8 cellular contexts compared by ENCODE assay signal in genomic region chr6:2940010-2940850, GRCh38. TPM values are rescaled to one million over a fixed set of nuclear protein-coding genes. Genes with fewer than 3 reads are reported as not detected.
DNase-seq lines count a peak whose midpoint lies in the region; ATAC-seq and TF ChIP-seq lines count a peak whose summit lies in the region.

No MANE protein-coding gene starts in this region.

- H3K4me1 Mint-ChIP-seq in stimulated activated effector memory CD8-positive, alpha-beta T cell treated with anti-CD3 and anti-CD28 coated beads, Interleukin-12 subunit alpha, Interleukin-12 subunit beta, amount 100 ng/mL, for 72 hours = peaks cover 61% of the 10 kb centered on the region
- peaks cover 11% of the 10 kb centered on the region for H3K4me1 Mint-ChIP-seq in endothelial cell (ENCODE audit: unreplicated experiment)

- peak overlapping the region in 1 of 2 donors; percentile 4 for H3K4me3 ChIP-seq in right atrium auricular region

- peak; percentile 79 for ATAC-seq in GM19395 (IDR thresholded peaks at IDR 0.05; ENCODE audit: unreplicated experiment)
- ATAC-seq in HG03159 (IDR thresholded peaks at IDR 0.05; ENCODE audit: unreplicated experiment) = peak; percentile 78
- ATAC-seq in stimulated activated effector memory CD8-positive, alpha-beta T cell treated with anti-CD3 and anti-CD28 coated beads, Interleukin-12 subunit alpha, Interleukin-12 subunit beta, amount 100 ng/mL, for 72 hours = peak; percentile 96

- H3K4me1 ChIP-seq in right atrium auricular region = peaks cover 0 to 40% of the 10 kb centered on the region in 2 donors

- no peaks in the 10 kb centered on the region for H3K36me3 ChIP-seq in right atrium auricular region

- peak overlapping the region; percentile 39 to 82 for H3K27ac ChIP-seq in right atrium auricular region

- peak overlapping the region; percentile 86 for H3K27ac Mint-ChIP-seq in stimulated activated effector memory CD8-positive, alpha-beta T cell treated with anti-CD3 and anti-CD28 coated beads, Interleukin-12 subunit alpha, Interleukin-12 subunit beta, amount 100 ng/mL, for 72 hours
- H3K27ac Mint-ChIP-seq in endothelial cell (ENCODE audit: unreplicated experiment) = no peak overlapping the region

- peaks cover 5% of the 10 kb centered on the region for H3K27me3 Mint-ChIP-seq in endothelial cell (ENCODE audit: unreplicated experiment)

- H3K36me3 Mint-ChIP-seq in stimulated activated effector memory CD8-positive, alpha-beta T cell treated with anti-CD3 and anti-CD28 coated beads, Interleukin-12 subunit alpha, Interleukin-12 subunit beta, amount 100 ng/mL, for 72 hours = peaks cover 33% of the 10 kb centered on the region
- no peaks in the 10 kb centered on the region for H3K36me3 Mint-ChIP-seq in endothelial cell (ENCODE audit: low read depth, unreplicated experiment)

- H3K4me3 Mint-ChIP-seq in stimulated activated effector memory CD8-positive, alpha-beta T cell treated with anti-CD3 and anti-CD28 coated beads, Interleukin-12 subunit alpha, Interleukin-12 subunit beta, amount 100 ng/mL, for 72 hours = peak overlapping the region; percentile 7
- H3K4me3 Mint-ChIP-seq in endothelial cell (ENCODE audit: unreplicated experiment) = no peak overlapping the region

- no peaks in the 10 kb centered on the region for H3K27me3 ChIP-seq in right atrium auricular region

- no peaks in the 10 kb centered on the region for H3K9me3 Mint-ChIP-seq in stimulated activated effector memory CD8-positive, alpha-beta T cell treated with anti-CD3 and anti-CD28 coated beads, Interleukin-12 subunit alpha, Interleukin-12 subunit beta, amount 100 ng/mL, for 72 hours
- no peaks in the 10 kb centered on the region for H3K9me3 Mint-ChIP-seq in endothelial cell (ENCODE audit: unreplicated experiment)

- no peaks in the 10 kb centered on the region for H3K9me3 ChIP-seq in right atrium auricular region

- TF ChIP-seq CTCF in right atrium auricular region (IDR thresholded peaks at IDR 0.05) (no peak), endothelial cell (IDR thresholded peaks at IDR 0.05; ENCODE audit: unreplicated experiment) (no peak)

- DNase-seq in activated CD4-positive, alpha-beta T cell treated with anti-CD3 and anti-CD28 coated beads for 4 hours = peak; percentile 71 to 72
- peak; percentile 53 for DNase-seq in right atrium auricular region (ENCODE audit: low spot score)
- peak; percentile 56 to 94 for DNase-seq in stimulated activated effector memory CD8-positive, alpha-beta T cell treated with anti-CD3 and anti-CD28 coated beads, Interleukin-12 subunit alpha, Interleukin-12 subunit beta, amount 100 ng/mL, for 72 hours (ENCODE audit: low spot score in 2 of 2)
- no peak for DNase-seq in hypothalamus (lab: John Stamatoyannopoulos, UW)
- no peak for DNase-seq in NCI-H345 treated with DMSO at 0.1 percent for 48 hours (lab: John Stamatoyannopoulos, UW; ENCODE audit: unreplicated experiment)
- DNase-seq in endothelial cell (ENCODE audit: low spot score) = no peak

RNA-seq across cellular contexts. Expression of gene SERPINB6, which starts 31.1 kb away (rescaled TPM):
- 100 to 1,000 TPM; 181 to 184 TPM for total RNA-seq in right atrium auricular region
- total RNA-seq in endothelial cell (ENCODE audit: unreplicated experiment) = 186 TPM

RNA-seq across cellular contexts. Expression of gene SERPINB9, which starts 37.1 kb away (rescaled TPM):
- total RNA-seq in right atrium auricular region = 10 to 100 TPM; 11.2 to 17.5 TPM
- total RNA-seq in endothelial cell (ENCODE audit: unreplicated experiment) = 23.0 TPM

RNA-seq across cellular contexts. Expression of gene NQO2, which starts 59.5 kb away (rescaled TPM):
- 10 to 100 TPM; 37.6 to 68.1 TPM for total RNA-seq in right atrium auricular region
- total RNA-seq in endothelial cell (ENCODE audit: unreplicated experiment) = 58.8 TPM

Comparison
In these comparisons a context has a peak if more than half of its experiments do, and no peak if none do; other contexts are left out.
1. DNase-seq: peak in activated CD4-positive, alpha-beta T cell treated with anti-CD3 and anti-CD28 coated beads for 4 hours (2 of 2), right atrium auricular region (single experiment) and stimulated activated effector memory CD8-positive, alpha-beta T cell treated with anti-CD3 and anti-CD28 coated beads, Interleukin-12 subunit alpha, Interleukin-12 subunit beta, amount 100 ng/mL, for 72 hours (2 of 2); none in hypothalamus (0 of 51), NCI-H345 treated with DMSO at 0.1 percent for 48 hours (single experiment) and endothelial cell (single experiment).
2. Peak in every context shown above with its lines, with median percentiles within 50 percentile points of each other: ATAC-seq.